8 cellular contexts compared by ENCODE assay signal in genomic region chr1:38045431-38046332, GRCh38.
DNase-seq lines count a peak whose midpoint lies in the region; ATAC-seq and TF ChIP-seq lines count a peak whose summit lies in the region.

No MANE protein-coding gene starts in this region.

- H3K27me3 Mint-ChIP-seq in activated naive CD8-positive, alpha-beta T cell: peaks cover 27% of the 10 kb centered on the region

- peaks cover 11% of the 10 kb centered on the region for H3K4me1 Mint-ChIP-seq in activated naive CD8-positive, alpha-beta T cell (ENCODE audit: low read depth)

- peak overlapping the region; percentile 30 for H3K4me3 Mint-ChIP-seq in activated naive CD8-positive, alpha-beta T cell

- no peaks in the 10 kb centered on the region for H3K36me3 Mint-ChIP-seq in activated naive CD8-positive, alpha-beta T cell

- no peak for TF ChIP-seq CTCF in GM10248 (IDR thresholded peaks at IDR 0.05; ENCODE audit: control extremely low read depth, extremely low read depth, low read depth, missing control alignments)

- H3K9me3 Mint-ChIP-seq in activated naive CD8-positive, alpha-beta T cell (ENCODE audit: low read depth): no peaks in the 10 kb centered on the region

- H3K27ac Mint-ChIP-seq in activated naive CD8-positive, alpha-beta T cell: no peak overlapping the region

- POLR2A ChIA-PET in GM10248 (lab: Yijun Ruan, JAX): no interaction called here

- DNase-seq in GM10248 (ENCODE audit: extremely low spot score): peak; percentile 16
- DNase-seq in medulla oblongata (ENCODE audit: extremely low spot score): peak; percentile 25
- no peak for DNase-seq in effector CD4-positive, alpha-beta T cell
- no peak for DNase-seq in cortex of kidney (lab: John Stamatoyannopoulos, UW)

- CTCF ChIA-PET in GM10248 (lab: Yijun Ruan, JAX): interaction anchor here (1.0 to 1.7 kb wide), 3 partner anchors 18 to 773 kb away, joined by 3 to 4 read pairs (median 3); no protein-coding TSS in a partner anchor

- peak; percentile 6 for ATAC-seq in HG03039 (IDR thresholded peaks at IDR 0.05; ENCODE audit: unreplicated experiment)
- ATAC-seq in GM18861 (IDR thresholded peaks at IDR 0.05; ENCODE audit: unreplicated experiment): no peak
- no peak for ATAC-seq in GM21529 (IDR thresholded peaks at IDR 0.05; ENCODE audit: unreplicated experiment)

Comparison
In these comparisons a context has a peak if more than half of its experiments do, and no peak if none do; other contexts are left out.
1. DNase-seq: peak in GM10248 (single experiment) and medulla oblongata (single experiment); none in effector CD4-positive, alpha-beta T cell (single experiment) and cortex of kidney (single experiment).